In genomic region chr19:13115936-13116281, GRCh38 we compare ENCODE assay signal across 8 cellular contexts. TPM values are rescaled to one million over a fixed set of nuclear protein-coding genes. Genes with fewer than 3 reads are reported as not detected.
DNase-seq lines count a peak whose midpoint lies in the region; ATAC-seq and TF ChIP-seq lines count a peak whose summit lies in the region.

No MANE protein-coding gene starts in this region.

- H3K36me3 Mint-ChIP-seq in T-helper 1 cell treated with Interleukin-12 subunit alpha and Interleukin-12 subunit beta and Interleukin-4 antibody, amounts not matched to agents 30 μg/mL and 1 μg/mL, for 36 hours (ENCODE audit: low read depth) = peaks cover 2% of the 10 kb centered on the region
- H3K36me3 Mint-ChIP-seq in activated naive CD8-positive, alpha-beta T cell treated with anti-CD3 and anti-CD28 coated beads, Interleukin-2, amount 10 ng/mL, durations not matched to agents 7 days and 5 days = peaks cover 5% of the 10 kb centered on the region

- no peak for TF ChIP-seq POLR2A in suprapubic skin (IDR thresholded peaks at IDR 0.05)

- DNase-seq in T-helper 1 cell = no peak
- no peak for DNase-seq in activated naive CD8-positive, alpha-beta T cell treated with anti-CD3 and anti-CD28 coated beads, Interleukin-2, amount 10 ng/mL, durations not matched to agents 7 days and 5 days
- DNase-seq in kidney epithelial cell (ENCODE audit: low read depth) = no peak
- no peak for DNase-seq in suprapubic skin (ENCODE audit: low spot score in 2 of 2)
- no peak for DNase-seq in activated CD4-positive, CD25-positive, alpha-beta regulatory T cell treated with anti-CD3 and anti-CD28 coated beads, Interleukin-2, amount 50 U/mL, for 72 hours

- peaks cover 19% of the 10 kb centered on the region for H3K4me1 Mint-ChIP-seq in T-helper 1 cell treated with Interleukin-12 subunit alpha and Interleukin-12 subunit beta and Interleukin-4 antibody, amounts not matched to agents 30 μg/mL and 1 μg/mL, for 36 hours (ENCODE audit: low read depth)
- peaks cover 17% of the 10 kb centered on the region for H3K4me1 Mint-ChIP-seq in activated naive CD8-positive, alpha-beta T cell treated with anti-CD3 and anti-CD28 coated beads, Interleukin-2, amount 10 ng/mL, durations not matched to agents 7 days and 5 days

- no peaks in the 10 kb centered on the region for H3K9me3 Mint-ChIP-seq in T-helper 1 cell treated with Interleukin-12 subunit alpha and Interleukin-12 subunit beta and Interleukin-4 antibody, amounts not matched to agents 30 μg/mL and 1 μg/mL, for 36 hours
- no peaks in the 10 kb centered on the region for H3K9me3 Mint-ChIP-seq in activated naive CD8-positive, alpha-beta T cell treated with anti-CD3 and anti-CD28 coated beads, Interleukin-2, amount 10 ng/mL, durations not matched to agents 7 days and 5 days

- no peak for TF ChIP-seq EP300 in suprapubic skin (IDR thresholded peaks at IDR 0.05)

- H3K9me3 ChIP-seq in suprapubic skin = no peaks in the 10 kb centered on the region

- H3K4me3 Mint-ChIP-seq in T-helper 1 cell treated with Interleukin-12 subunit alpha and Interleukin-12 subunit beta and Interleukin-4 antibody, amounts not matched to agents 30 μg/mL and 1 μg/mL, for 36 hours = peak overlapping the region; percentile 97
- H3K4me3 Mint-ChIP-seq in activated naive CD8-positive, alpha-beta T cell treated with anti-CD3 and anti-CD28 coated beads, Interleukin-2, amount 10 ng/mL, durations not matched to agents 7 days and 5 days = peak overlapping the region; percentile 92

- TF ChIP-seq CTCF in kidney epithelial cell (IDR thresholded peaks at IDR 0.05; ENCODE audit: insufficient read depth, low read length, poor library complexity, severe bottlenecking) (no peak), suprapubic skin (IDR thresholded peaks at IDR 0.05) (no peak)

- no peak for ATAC-seq in activated naive CD8-positive, alpha-beta T cell treated with anti-CD3 and anti-CD28 coated beads, Interleukin-2, amount 10 ng/mL, durations not matched to agents 7 days and 5 days (ENCODE audit: low read depth)
- ATAC-seq in GM19463 (IDR thresholded peaks at IDR 0.05; ENCODE audit: unreplicated experiment) (no peak), GM18519 (IDR thresholded peaks at IDR 0.05; ENCODE audit: low FRiP score, unreplicated experiment) (no peak)

- peaks cover 47% of the 10 kb centered on the region for H3K4me1 ChIP-seq in suprapubic skin

- H3K36me3 ChIP-seq in kidney epithelial cell (ENCODE audit: control insufficient read depth, insufficient read depth, low read length) (no peaks in the 10 kb centered on the region), suprapubic skin (peaks cover 13% of the 10 kb centered on the region)

- no peaks in the 10 kb centered on the region for H3K27me3 Mint-ChIP-seq in T-helper 1 cell treated with Interleukin-12 subunit alpha and Interleukin-12 subunit beta and Interleukin-4 antibody, amounts not matched to agents 30 μg/mL and 1 μg/mL, for 36 hours (ENCODE audit: low read depth)
- no peaks in the 10 kb centered on the region for H3K27me3 Mint-ChIP-seq in activated naive CD8-positive, alpha-beta T cell treated with anti-CD3 and anti-CD28 coated beads, Interleukin-2, amount 10 ng/mL, durations not matched to agents 7 days and 5 days

- peak overlapping the region; percentile 96 for H3K27ac Mint-ChIP-seq in T-helper 1 cell treated with Interleukin-12 subunit alpha and Interleukin-12 subunit beta and Interleukin-4 antibody, amounts not matched to agents 30 μg/mL and 1 μg/mL, for 36 hours
- H3K27ac Mint-ChIP-seq in activated naive CD8-positive, alpha-beta T cell treated with anti-CD3 and anti-CD28 coated beads, Interleukin-2, amount 10 ng/mL, durations not matched to agents 7 days and 5 days = peak overlapping the region; percentile 92

- H3K27me3 ChIP-seq in kidney epithelial cell (ENCODE audit: control insufficient read depth, insufficient read depth, low read length) (no peaks in the 10 kb centered on the region), suprapubic skin (no peaks in the 10 kb centered on the region)

- H3K27ac ChIP-seq in suprapubic skin = peak overlapping the region; percentile 79

- H3K4me3 ChIP-seq in kidney epithelial cell (ENCODE audit: low read depth, low read length) (peak overlapping the region; percentile 82), suprapubic skin (peak overlapping the region; percentile 83)

- WGBS in suprapubic skin = 0% methylated on average over 8 of the region's 18 CpGs

- POLR2A ChIA-PET in activated naive CD8-positive, alpha-beta T cell treated with anti-CD3 and anti-CD28 coated beads, Interleukin-2, amount 10 ng/mL, durations not matched to agents 7 days and 5 days (lab: Charles Lee) = interaction anchor here (2.7 to 5.5 kb wide), 3 partner anchors 11 to 52 kb away, joined by 12 to 50 read pairs (median 22); no protein-coding TSS in a partner anchor

RNA-seq across cellular contexts. Expression of gene TRMT1, which starts 0.6 kb away (rescaled TPM):
- total RNA-seq in activated naive CD8-positive, alpha-beta T cell treated with anti-CD3 and anti-CD28 coated beads, Interleukin-2, amount 10 ng/mL, durations not matched to agents 7 days and 5 days = 10 to 100 TPM; 54.3 to 55.8 TPM
- 69.4 and 74.7 TPM in 2 replicates for total RNA-seq in kidney epithelial cell
- total RNA-seq in suprapubic skin = 10 to 100 TPM; 35.1 to 46.2 (median 40.6) TPM

RNA-seq across cellular contexts. Expression of gene NACC1, which starts 2.2 kb away (rescaled TPM):
- 10 to 100 TPM; 56.3 to 57.2 TPM for total RNA-seq in activated naive CD8-positive, alpha-beta T cell treated with anti-CD3 and anti-CD28 coated beads, Interleukin-2, amount 10 ng/mL, durations not matched to agents 7 days and 5 days
- 66.1 and 87.8 TPM in 2 replicates for total RNA-seq in kidney epithelial cell
- 10 to 100 TPM; 13.4 to 47.6 (median 35.3) TPM for total RNA-seq in suprapubic skin

RNA-seq across cellular contexts. Expression of gene LYL1, which starts 13.3 kb away (rescaled TPM):
- total RNA-seq in activated naive CD8-positive, alpha-beta T cell treated with anti-CD3 and anti-CD28 coated beads, Interleukin-2, amount 10 ng/mL, durations not matched to agents 7 days and 5 days = 1 to 10 TPM; 3.7 TPM
- total RNA-seq in kidney epithelial cell = 3.3 and 5.3 TPM in 2 replicates
- 1 to 10 TPM; 1.5 to 2.7 (median 2.2) TPM for total RNA-seq in suprapubic skin

RNA-seq across cellular contexts. Expression of gene STX10, which starts 34.3 kb away (rescaled TPM):
- 10 to 100 TPM; 67.1 to 69.9 TPM for total RNA-seq in activated naive CD8-positive, alpha-beta T cell treated with anti-CD3 and anti-CD28 coated beads, Interleukin-2, amount 10 ng/mL, durations not matched to agents 7 days and 5 days
- total RNA-seq in kidney epithelial cell (66.2 and 70.2 TPM in 2 replicates), suprapubic skin (100 to 1,000 TPM in 1 of 4 donors, 10 to 100 TPM in 3; 71.9 to 110 (median 82.2) TPM)

RNA-seq across cellular contexts. Expression of gene IER2, which starts 34.3 kb away (rescaled TPM):
- total RNA-seq in activated naive CD8-positive, alpha-beta T cell treated with anti-CD3 and anti-CD28 coated beads, Interleukin-2, amount 10 ng/mL, durations not matched to agents 7 days and 5 days = 100 to 1,000 TPM; 167 to 178 TPM
- total RNA-seq in kidney epithelial cell (130 and 169 TPM in 2 replicates), suprapubic skin (100 to 1,000 TPM; 154 to 377 (median 214) TPM)
